In the genomic region with DNA sequence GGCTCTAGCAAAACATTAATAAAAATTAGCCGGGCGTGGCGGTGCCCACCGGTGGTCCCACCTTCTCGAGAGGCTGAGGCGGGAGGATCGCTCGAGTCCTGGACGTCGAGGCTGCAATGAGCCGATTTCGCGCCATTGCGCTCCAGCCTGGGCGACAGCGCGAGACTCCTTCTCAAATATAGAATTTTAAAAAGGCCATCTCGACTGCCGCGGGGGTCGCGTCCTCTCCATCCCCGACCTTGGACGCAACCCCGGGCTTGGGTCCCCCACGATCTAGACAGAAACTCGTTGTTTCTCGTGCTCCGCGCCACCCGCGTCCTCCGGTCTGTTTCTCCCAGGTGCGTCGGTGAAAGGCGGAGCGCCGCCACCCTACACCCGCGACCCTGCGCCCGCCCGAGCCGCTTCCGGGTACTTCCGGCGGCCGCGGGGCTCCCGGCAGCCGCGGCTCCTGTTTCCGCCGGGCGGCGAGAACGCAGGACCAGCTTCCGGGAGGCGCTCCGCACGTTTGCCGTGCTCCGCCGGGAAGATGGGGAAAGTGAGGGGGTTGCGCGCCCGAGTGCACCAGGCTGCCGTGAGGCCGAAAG, we compare ENCODE assay signal across 8 cellular contexts. TPM values are rescaled to one million over a fixed set of nuclear protein-coding genes. Genes with fewer than 3 reads are reported as not detected.
DNase-seq lines count a peak whose midpoint lies in the region; ATAC-seq and TF ChIP-seq lines count a peak whose summit lies in the region.

A gene with protein sequence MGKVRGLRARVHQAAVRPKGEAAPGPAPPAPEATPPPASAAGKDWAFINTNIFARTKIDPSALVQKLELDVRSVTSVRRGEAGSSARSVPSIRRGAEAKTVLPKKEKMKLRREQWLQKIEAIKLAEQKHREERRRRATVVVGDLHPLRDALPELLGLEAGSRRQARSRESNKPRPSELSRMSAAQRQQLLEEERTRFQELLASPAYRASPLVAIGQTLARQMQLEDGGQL (plus strand): TSS at position 498 of the 584 bp plus-strand sequence. CDS start 29 bp downstream, at position 527.

- no peaks in the 10 kb centered on the region for H3K9me3 Mint-ChIP-seq in IgD-negative memory B cell
- no peaks in the 10 kb centered on the region for H3K9me3 Mint-ChIP-seq in natural killer cell

- H3K27me3 Mint-ChIP-seq in IgD-negative memory B cell (no peaks in the 10 kb centered on the region), natural killer cell (ENCODE audit: low read depth in 2 of 2) (no peaks in the 10 kb centered on the region)

- no peak for TF ChIP-seq CTCF in fibroblast of mammary gland (conservative IDR thresholded peaks at IDR 0.05; ENCODE audit: control insufficient read depth, insufficient read depth, low read depth, low read length)
- no peak for TF ChIP-seq CTCF in natural killer cell (IDR thresholded peaks at IDR 0.05)

- peak within 1 kb of the TSS; percentile 89 for H3K4me3 ChIP-seq in fibroblast of mammary gland (ENCODE audit: control insufficient read depth, low read depth, low read length)

- intact Hi-C loops in natural killer cell (cut with micrococcal nuclease), result no loop called here

- peak; percentile 93 for ATAC-seq in GM21390 (IDR thresholded peaks at IDR 0.05; ENCODE audit: unreplicated experiment)
- ATAC-seq in natural killer cell, result peak; percentile 90 to 96 (median 93)

- DNase-seq in COR-L47 (lab: John Stamatoyannopoulos, UW) (peak; percentile 73), RPMI8226 (peak; percentile 93), fibroblast of mammary gland (ENCODE audit: low read depth) (peak; percentile 60), natural killer cell (peak; percentile 71)
- DNase-seq in activated T-helper 1 cell treated with anti-CD3 and anti-CD28 coated beads, Interleukin-2, amount 50 U/mL, for 16 hours (ENCODE audit: low read depth in 1 of 2, low spot score in 1 of 2), result peak; percentile 57 to 75
- peak; percentile 57 to 83 (median 67) for DNase-seq in stimulated activated naive CD4-positive, alpha-beta T cell (lab: John Stamatoyannopoulos, UW)

- H3K36me3 Mint-ChIP-seq in IgD-negative memory B cell (peaks cover 3% of the 10 kb centered on the region), natural killer cell (no peaks in the 10 kb centered on the region)

- H3K27ac Mint-ChIP-seq in IgD-negative memory B cell (peak within 1 kb of the TSS; percentile 10 to 83 (median 73)), natural killer cell (peak within 1 kb of the TSS; percentile 61 to 66)

- H3K4me3 Mint-ChIP-seq in IgD-negative memory B cell (peak within 1 kb of the TSS; percentile 89 to 96 (median 93)), natural killer cell (peak within 1 kb of the TSS; percentile 93)

- peaks cover 28 to 34% (median 30%) of the 10 kb centered on the region in 3 donors for H3K4me1 Mint-ChIP-seq in IgD-negative memory B cell
- peaks cover 21 to 33% of the 10 kb centered on the region in 2 donors for H3K4me1 Mint-ChIP-seq in natural killer cell

RNA-seq across cellular contexts. Expression of the gene that starts here (rescaled TPM):
- 12.3 TPM for polyA plus RNA-seq in IgD-negative memory B cell
- total RNA-seq in natural killer cell, result 10 to 100 TPM; 12.8 to 22.9 (median 20.0) TPM

Comparison
In these comparisons a context has a peak if more than half of its experiments do, and no peak if none do; other contexts are left out.
1. Peak in every context shown above with its lines: DNase-seq, ATAC-seq and H3K4me3 ChIP-seq.